ENCODE assay signal across 19 cellular contexts in the genomic region with DNA sequence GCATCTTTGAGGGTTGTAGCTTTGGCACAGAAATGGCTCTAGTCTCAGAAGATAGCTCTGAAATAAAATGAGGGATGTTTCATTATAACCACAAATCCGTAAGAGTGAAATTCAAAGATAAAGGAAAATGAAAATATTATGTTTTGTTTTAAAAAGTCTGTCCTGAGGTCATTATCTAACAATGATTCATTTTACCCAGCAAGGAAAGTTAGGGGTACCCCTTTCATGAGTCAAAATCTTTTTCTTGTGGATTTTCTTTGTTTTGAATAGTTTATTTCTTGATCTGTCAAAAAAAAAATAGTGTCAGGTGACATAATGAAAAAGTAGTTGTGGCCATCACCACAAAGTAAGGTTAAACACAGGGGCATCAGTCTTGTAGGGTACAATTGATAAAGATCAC. TPM values are rescaled to one million over a fixed set of nuclear protein-coding genes. Genes with fewer than 3 reads are reported as not detected.
DNase-seq lines count a peak whose midpoint lies in the region; ATAC-seq and TF ChIP-seq lines count a peak whose summit lies in the region.
"Had no signal": no experiment of that assay in that cellular context is flagged by ENCODE, and none has a peak within 500 bp of the region (broad histone marks: within the 10 kb centered on the region; RNA-seq: fewer than 3 reads in every experiment).

No MANE protein-coding gene starts in this region.

- CTCF ChIA-PET in activated CD8-positive, alpha-beta T cell treated with anti-CD3 and anti-CD28 coated beads for 36 hours (lab: Charles Lee) = interaction anchor here (1.3 kb wide), 1 partner anchor 23 kb away, joined by 5 read pairs; no protein-coding TSS in a partner anchor
- CTCF ChIA-PET in activated CD8-positive, alpha-beta T cell treated with anti-CD3 and anti-CD28 coated beads, Interleukin-2, amount 10 ng/mL, durations not matched to agents 7 days and 5 days (lab: Charles Lee) = interaction anchor here (1.0 to 8.9 kb wide), 5 partner anchors 8 to 303 kb away, joined by 3 to 65 read pairs (median 6); no protein-coding TSS in a partner anchor

- no peak overlapping the region for H3K27ac ChIP-seq in prostate gland
- H3K27ac ChIP-seq: A549, KMS-11 had no signal

- no peak for TF ChIP-seq CTCF in activated CD8-positive, alpha-beta T cell treated with anti-CD3 and anti-CD28 coated beads for 36 hours (IDR thresholded peaks at IDR 0.05)
- TF ChIP-seq CTCF in natural killer cell (IDR thresholded peaks at IDR 0.05) (no peak), prostate gland (IDR thresholded peaks at IDR 0.05) (no peak)

- H3K4me1 ChIP-seq in prostate gland (replicated peaks) = no peaks in the 10 kb centered on the region
- H3K4me1 ChIP-seq: A549 had no signal

- H3K9me3 ChIP-seq in prostate gland = no peaks in the 10 kb centered on the region
- H3K9me3 ChIP-seq: A549, MG63 had no signal

- no peaks in the 10 kb centered on the region for H3K36me3 ChIP-seq in prostate gland
- H3K36me3 ChIP-seq: MG63 had no signal

- H3K4me3 Mint-ChIP-seq in activated CD8-positive, alpha-beta T cell treated with anti-CD3 and anti-CD28 coated beads for 36 hours = no peak overlapping the region
- no peak overlapping the region for H3K4me3 Mint-ChIP-seq in activated CD8-positive, alpha-beta T cell treated with anti-CD3 and anti-CD28 coated beads, Interleukin-2, amount 10 ng/mL, durations not matched to agents 7 days and 5 days
- no peak overlapping the region for H3K4me3 Mint-ChIP-seq in natural killer cell treated with Interleukin-12 subunit alpha and Interleukin-12 subunit beta and Interleukin-15 and Interleukin-18, amount 100 ng/mL, for 72 hours
- no peak overlapping the region for H3K4me3 Mint-ChIP-seq in natural killer cell
- H3K4me3 Mint-ChIP-seq: CD8-positive, alpha-beta T cell; GM23338 had no signal

- no peaks in the 10 kb centered on the region for H3K27me3 ChIP-seq in prostate gland (replicated peaks; ENCODE audit: insufficient read depth)

- peak overlapping the region; percentile 78 for H3K27ac Mint-ChIP-seq in activated CD8-positive, alpha-beta T cell treated with anti-CD3 and anti-CD28 coated beads for 36 hours
- no peak overlapping the region for H3K27ac Mint-ChIP-seq in activated CD8-positive, alpha-beta T cell treated with anti-CD3 and anti-CD28 coated beads, Interleukin-2, amount 10 ng/mL, durations not matched to agents 7 days and 5 days
- H3K27ac Mint-ChIP-seq in natural killer cell treated with Interleukin-12 subunit alpha and Interleukin-12 subunit beta and Interleukin-15 and Interleukin-18, amount 100 ng/mL, for 72 hours = peak overlapping the region; percentile 20 to 60
- H3K27ac Mint-ChIP-seq in natural killer cell = no peak overlapping the region
- H3K27ac Mint-ChIP-seq: GM23338 had no signal

- WGBS in prostate gland = 85% methylated on average over 1 of the region's 1 CpG

- H3K4me1 Mint-ChIP-seq in activated CD8-positive, alpha-beta T cell treated with anti-CD3 and anti-CD28 coated beads for 36 hours (ENCODE audit: low read depth) = peaks cover 54% of the 10 kb centered on the region
- H3K4me1 Mint-ChIP-seq in activated CD8-positive, alpha-beta T cell treated with anti-CD3 and anti-CD28 coated beads, Interleukin-2, amount 10 ng/mL, durations not matched to agents 7 days and 5 days (ENCODE audit: low read depth) = peaks cover 39% of the 10 kb centered on the region
- peaks cover 32 to 55% of the 10 kb centered on the region in 2 donors for H3K4me1 Mint-ChIP-seq in natural killer cell treated with Interleukin-12 subunit alpha and Interleukin-12 subunit beta and Interleukin-15 and Interleukin-18, amount 100 ng/mL, for 72 hours (ENCODE audit: low read depth in 2 of 2)
- H3K4me1 Mint-ChIP-seq in natural killer cell = peaks cover 3 to 8% of the 10 kb centered on the region in 2 donors

- no peaks in the 10 kb centered on the region for H3K9me3 Mint-ChIP-seq in activated CD8-positive, alpha-beta T cell treated with anti-CD3 and anti-CD28 coated beads for 36 hours
- no peaks in the 10 kb centered on the region for H3K9me3 Mint-ChIP-seq in activated CD8-positive, alpha-beta T cell treated with anti-CD3 and anti-CD28 coated beads, Interleukin-2, amount 10 ng/mL, durations not matched to agents 7 days and 5 days (ENCODE audit: insufficient read depth)
- peaks cover 6% of the 10 kb centered on the region for H3K9me3 Mint-ChIP-seq in natural killer cell treated with Interleukin-12 subunit alpha and Interleukin-12 subunit beta and Interleukin-15 and Interleukin-18, amount 100 ng/mL, for 72 hours
- no peaks in the 10 kb centered on the region for H3K9me3 Mint-ChIP-seq in natural killer cell
- H3K9me3 Mint-ChIP-seq: CD8-positive, alpha-beta T cell; GM23338 had no signal

- H3K36me3 Mint-ChIP-seq in activated CD8-positive, alpha-beta T cell treated with anti-CD3 and anti-CD28 coated beads for 36 hours (ENCODE audit: low read depth) = no peaks in the 10 kb centered on the region
- peaks cover 2% of the 10 kb centered on the region for H3K36me3 Mint-ChIP-seq in activated CD8-positive, alpha-beta T cell treated with anti-CD3 and anti-CD28 coated beads, Interleukin-2, amount 10 ng/mL, durations not matched to agents 7 days and 5 days (ENCODE audit: low read depth)
- peaks cover 16% of the 10 kb centered on the region for H3K36me3 Mint-ChIP-seq in natural killer cell treated with Interleukin-12 subunit alpha and Interleukin-12 subunit beta and Interleukin-15 and Interleukin-18, amount 100 ng/mL, for 72 hours
- H3K36me3 Mint-ChIP-seq in natural killer cell = no peaks in the 10 kb centered on the region
- H3K36me3 Mint-ChIP-seq: CD8-positive, alpha-beta T cell had no signal

- intact Hi-C loops in activated CD8-positive, alpha-beta T cell treated with anti-CD3 and anti-CD28 coated beads for 36 hours (cut with micrococcal nuclease) = no loop called here
- intact Hi-C loops in natural killer cell (cut with micrococcal nuclease) = no loop called here
- intact Hi-C loops in prostate gland (cut with DNase I) = no loop called here

- DNase-seq in activated CD8-positive, alpha-beta T cell treated with anti-CD3 and anti-CD28 coated beads for 36 hours = no peak
- no peak for DNase-seq in activated CD8-positive, alpha-beta T cell treated with anti-CD3 and anti-CD28 coated beads, Interleukin-2, amount 10 ng/mL, durations not matched to agents 7 days and 5 days
- no peak for DNase-seq in natural killer cell treated with Interleukin-12 subunit alpha and Interleukin-12 subunit beta and Interleukin-15 and Interleukin-18, amount 100 ng/mL, for 72 hours (ENCODE audit: low spot score)
- no peak for DNase-seq in natural killer cell
- DNase-seq in amniotic epithelial cell (ENCODE audit: low read depth) = peak; percentile 1
- DNase-seq in COLO829 (ENCODE audit: low spot score) = no peak
- no peak for DNase-seq in prostate gland (ENCODE audit: low spot score)
- DNase-seq: CD8-positive, alpha-beta T cell; HCEC 1CT; MG63; NCI-H1048; NCI-H1436; NCI-H1930; NCI-H345; NCI-H524 treated with DMSO at 0.1 percent for 48 hours; PC-3 had no signal

- H3K27me3 Mint-ChIP-seq in activated CD8-positive, alpha-beta T cell treated with anti-CD3 and anti-CD28 coated beads for 36 hours = no peaks in the 10 kb centered on the region
- no peaks in the 10 kb centered on the region for H3K27me3 Mint-ChIP-seq in activated CD8-positive, alpha-beta T cell treated with anti-CD3 and anti-CD28 coated beads, Interleukin-2, amount 10 ng/mL, durations not matched to agents 7 days and 5 days (ENCODE audit: low read depth)
- H3K27me3 Mint-ChIP-seq in natural killer cell treated with Interleukin-12 subunit alpha and Interleukin-12 subunit beta and Interleukin-15 and Interleukin-18, amount 100 ng/mL, for 72 hours = peaks cover 0 to 5% of the 10 kb centered on the region in 2 donors
- H3K27me3 Mint-ChIP-seq in natural killer cell (ENCODE audit: low read depth in 2 of 2) = peaks cover 0 to 6% of the 10 kb centered on the region in 2 donors

- no peak for TF ChIP-seq POLR2A in prostate gland (IDR thresholded peaks at IDR 0.05)

- POLR2A ChIA-PET in activated CD8-positive, alpha-beta T cell treated with anti-CD3 and anti-CD28 coated beads for 36 hours (lab: Charles Lee) = interaction anchor here (0.7 to 1.8 kb wide), 8 partner anchors 8 to 67 kb away, joined by 3 to 7 read pairs (median 3); a partner anchor contains a TSS
- POLR2A ChIA-PET in activated CD8-positive, alpha-beta T cell treated with anti-CD3 and anti-CD28 coated beads, Interleukin-2, amount 10 ng/mL, durations not matched to agents 7 days and 5 days (lab: Charles Lee) = interaction anchor here (1.4 kb wide), 1 partner anchor 62 kb away, joined by 5 read pairs; no protein-coding TSS in a partner anchor

- H3K4me3 ChIP-seq in prostate gland = no peak overlapping the region
- H3K4me3 ChIP-seq: A549, GM23338, MG63 had no signal

- ATAC-seq in activated CD8-positive, alpha-beta T cell treated with anti-CD3 and anti-CD28 coated beads for 36 hours = peak; percentile 23
- ATAC-seq in activated CD8-positive, alpha-beta T cell treated with anti-CD3 and anti-CD28 coated beads, Interleukin-2, amount 10 ng/mL, durations not matched to agents 7 days and 5 days = no peak
- ATAC-seq in natural killer cell treated with Interleukin-12 subunit alpha and Interleukin-12 subunit beta and Interleukin-15 and Interleukin-18, amount 100 ng/mL, for 72 hours = no peak
- ATAC-seq in natural killer cell = no peak
- ATAC-seq: A549; CD8-positive, alpha-beta T cell; GM23338; PC-3 had no signal

RNA-seq across cellular contexts. Expression of a gene that starts 59.7 kb away (rescaled TPM):
- total RNA-seq in activated CD8-positive, alpha-beta T cell treated with anti-CD3 and anti-CD28 coated beads for 36 hours = 10 to 100 TPM; 50.9 to 53.6 TPM
- 1 to 10 TPM; 7.5 to 8.2 TPM for total RNA-seq in activated CD8-positive, alpha-beta T cell treated with anti-CD3 and anti-CD28 coated beads, Interleukin-2, amount 10 ng/mL, durations not matched to agents 7 days and 5 days
- 100 to 1,000 TPM in 1 of 2 donors, 10 to 100 TPM in 1; 66.1 to 145 TPM for total RNA-seq in natural killer cell treated with Interleukin-12 subunit alpha and Interleukin-12 subunit beta and Interleukin-15 and Interleukin-18, amount 100 ng/mL, for 72 hours
- total RNA-seq in natural killer cell (1 to 10 TPM in 2 of 3 donors, under 1 TPM in 1; 0.40 to 3.5 (median 1.3) TPM), prostate gland (1 to 10 TPM; 4.3 to 7.2 TPM)

Comparison
In these comparisons a context has a peak if more than half of its experiments do, and no peak if none do; other contexts are left out.
1. H3K27ac Mint-ChIP-seq: peak in activated CD8-positive, alpha-beta T cell treated with anti-CD3 and anti-CD28 coated beads for 36 hours (single experiment) and natural killer cell treated with Interleukin-12 subunit alpha and Interleukin-12 subunit beta and Interleukin-15 and Interleukin-18, amount 100 ng/mL, for 72 hours (2 of 2); none in activated CD8-positive, alpha-beta T cell treated with anti-CD3 and anti-CD28 coated beads, Interleukin-2, amount 10 ng/mL, durations not matched to agents 7 days and 5 days (single experiment) and natural killer cell (0 of 2).
2. RNA of a gene that starts 59.7 kb away (total RNA-seq): 66.1 to 145 TPM in natural killer cell treated with Interleukin-12 subunit alpha and Interleukin-12 subunit beta and Interleukin-15 and Interleukin-18, amount 100 ng/mL, for 72 hours and 50.9 to 53.6 TPM in activated CD8-positive, alpha-beta T cell treated with anti-CD3 and anti-CD28 coated beads for 36 hours; 7.5 to 8.2 TPM in activated CD8-positive, alpha-beta T cell treated with anti-CD3 and anti-CD28 coated beads, Interleukin-2, amount 10 ng/mL, durations not matched to agents 7 days and 5 days, 4.3 to 7.2 TPM in prostate gland and 0.40 to 3.5 TPM in natural killer cell; every median in the first group is over 4 times any median in the second.